In genomic region chr2:119232666-119232993, GRCh38 we compare ENCODE assay signal across 19 cellular contexts. TPM values are rescaled to one million over a fixed set of nuclear protein-coding genes. Genes with fewer than 3 reads are reported as not detected.
DNase-seq lines count a peak whose midpoint lies in the region; ATAC-seq and TF ChIP-seq lines count a peak whose summit lies in the region.
"Had no signal": no experiment of that assay in that cellular context is flagged by ENCODE, and none has a peak within 500 bp of the region (broad histone marks: within the 10 kb centered on the region; RNA-seq: fewer than 3 reads in every experiment).

No MANE protein-coding gene starts in this region.

- DNase-seq in AG04450 (ENCODE audit: low read depth, low spot score): no peak
- DNase-seq in foreskin melanocyte: no peak
- no peak for DNase-seq in NCI-H2029 treated with DMSO at 0.1 percent for 48 hours (lab: John Stamatoyannopoulos, UW)
- DNase-seq in SIG-M5 treated with dmso at 0.1 percent for 504 hours (lab: John Stamatoyannopoulos, UW; ENCODE audit: unreplicated experiment): no peak
- no peak for DNase-seq in HuH-7 (ENCODE audit: low spot score)
- DNase-seq: activated T-cell treated with anti-CD3 and anti-CD28 coated beads, Interleukin-2, amount 50 U/mL, for 24 hours; CD4-positive, alpha-beta T cell; effector CD8-positive, alpha-beta T cell; left colon; NCI-H1417 treated with DMSO at 0.1 percent for 48 hours; NCI-H446; small intestine; upper lobe of right lung had no signal

- H3K27me3 ChIP-seq in AG04450 (ENCODE audit: control insufficient read depth, insufficient read depth, low read length): no peaks in the 10 kb centered on the region
- H3K27me3 ChIP-seq: cardiac muscle cell, upper lobe of right lung had no signal

- TF ChIP-seq CTCF in AG04450 (IDR thresholded peaks at IDR 0.05; ENCODE audit: low read depth, low read length) (no peak), VCaP (conservative IDR thresholded peaks at IDR 0.05) (no peak)

- POLR2A ChIA-PET in AG04450 (lab: Yijun Ruan, JAX): no interaction called here

- no peak overlapping the region for H3K4me3 ChIP-seq in AG04450 (ENCODE audit: low read depth, low read length)
- H3K4me3 ChIP-seq: cardiac muscle cell, SK-N-MC, upper lobe of right lung had no signal

- H3K27ac ChIP-seq in AG04450 (ENCODE audit: low read depth, low read length) (peak overlapping the region; percentile 82), VCaP (peak overlapping the region; percentile 8; the same call in 1 of the 2 replicates)
- H3K27ac ChIP-seq: cardiac muscle cell, parathyroid adenoma, SK-N-MC, upper lobe of right lung had no signal

- peak; percentile 38 for ATAC-seq in GM19397 (IDR thresholded peaks at IDR 0.05; ENCODE audit: unreplicated experiment)
- peak; percentile 30 for ATAC-seq in HG02759 (IDR thresholded peaks at IDR 0.05; ENCODE audit: unreplicated experiment)
- ATAC-seq: left colon had no signal

- H3K9me3 ChIP-seq in AG04450 (ENCODE audit: control insufficient read depth, insufficient read depth, low read length): no peaks in the 10 kb centered on the region
- H3K9me3 ChIP-seq: upper lobe of right lung had no signal

- CTCF ChIA-PET in AG04450 (lab: Charles Lee): no interaction called here

RNA-seq across cellular contexts. Expression of gene STEAP3, which starts 9.0 kb away (rescaled TPM):
- 34.3 and 42.7 TPM in 2 replicates for polyA plus RNA-seq in AG04450 (2011; rRNA removed)
- 32.6 and 39.5 TPM in 2 replicates for polyA minus RNA-seq in AG04450 (2011; rRNA and poly(A)+ RNA removed)
